ENCODE assay signal across 12 cellular contexts in genomic region chr12:122709287-122709686, GRCh38. TPM values are rescaled to one million over a fixed set of nuclear protein-coding genes. Genes with fewer than 3 reads are reported as not detected.
"Had no signal": no experiment of that assay in that cellular context is flagged by ENCODE, and none has a peak within 500 bp of the region (broad histone marks: within the 10 kb centered on the region; RNA-seq: fewer than 3 reads in every experiment).

No MANE protein-coding gene starts in this region.

RNA-seq across cellular contexts. Expression of gene HCAR2, which starts 6.1 kb away (rescaled TPM):
- total RNA-seq: activated CD4-positive, alpha-beta memory T cell treated with anti-CD3 and anti-CD28 coated beads, Interleukin-2, amount 10 ng/mL, durations not matched to agents 7 days and 5 days; activated CD4-positive, alpha-beta T cell treated with anti-CD3 and anti-CD28 coated beads for 36 hours; activated CD4-positive, alpha-beta T cell treated with anti-CD3 and anti-CD28 coated beads, Interleukin-2, amount 10 ng/mL, durations not matched to agents 7 days and 5 days; activated CD8-positive, alpha-beta memory T cell treated with anti-CD3 and anti-CD28 coated beads, Interleukin-2, amount 10 ng/mL, durations not matched to agents 7 days and 5 days; activated CD8-positive, alpha-beta T cell treated with anti-CD3 and anti-CD28 coated beads, Interleukin-2, amount 10 ng/mL, durations not matched to agents 7 days and 5 days; activated naive CD8-positive, alpha-beta T cell treated with anti-CD3 and anti-CD28 coated beads, Interleukin-2, amount 10 ng/mL, durations not matched to agents 7 days and 5 days; T-helper 2 cell treated with Interferon-gamma antibody and Interleukin-4, amounts not matched to agents 100 ng/mL and 5 ng/mL, for 36 hours; WTC11 had no signal

RNA-seq across cellular contexts. Expression of gene HCAR3, which starts 7.3 kb away (rescaled TPM):
- total RNA-seq: activated CD4-positive, alpha-beta memory T cell treated with anti-CD3 and anti-CD28 coated beads, Interleukin-2, amount 10 ng/mL, durations not matched to agents 7 days and 5 days; activated CD4-positive, alpha-beta T cell treated with anti-CD3 and anti-CD28 coated beads, Interleukin-2, amount 10 ng/mL, durations not matched to agents 7 days and 5 days; activated CD8-positive, alpha-beta T cell treated with anti-CD3 and anti-CD28 coated beads, Interleukin-2, amount 10 ng/mL, durations not matched to agents 7 days and 5 days; activated naive CD8-positive, alpha-beta T cell treated with anti-CD3 and anti-CD28 coated beads, Interleukin-2, amount 10 ng/mL, durations not matched to agents 7 days and 5 days; ascending aorta; T-cell; WTC11 had no signal

RNA-seq across cellular contexts. Expression of gene HCAR1, which starts 21.4 kb away (rescaled TPM):
- total RNA-seq: ascending aorta, cardiac septum, T-helper 17 cell had no signal
